ENCODE assay signal across 19 cellular contexts in the genomic region with DNA sequence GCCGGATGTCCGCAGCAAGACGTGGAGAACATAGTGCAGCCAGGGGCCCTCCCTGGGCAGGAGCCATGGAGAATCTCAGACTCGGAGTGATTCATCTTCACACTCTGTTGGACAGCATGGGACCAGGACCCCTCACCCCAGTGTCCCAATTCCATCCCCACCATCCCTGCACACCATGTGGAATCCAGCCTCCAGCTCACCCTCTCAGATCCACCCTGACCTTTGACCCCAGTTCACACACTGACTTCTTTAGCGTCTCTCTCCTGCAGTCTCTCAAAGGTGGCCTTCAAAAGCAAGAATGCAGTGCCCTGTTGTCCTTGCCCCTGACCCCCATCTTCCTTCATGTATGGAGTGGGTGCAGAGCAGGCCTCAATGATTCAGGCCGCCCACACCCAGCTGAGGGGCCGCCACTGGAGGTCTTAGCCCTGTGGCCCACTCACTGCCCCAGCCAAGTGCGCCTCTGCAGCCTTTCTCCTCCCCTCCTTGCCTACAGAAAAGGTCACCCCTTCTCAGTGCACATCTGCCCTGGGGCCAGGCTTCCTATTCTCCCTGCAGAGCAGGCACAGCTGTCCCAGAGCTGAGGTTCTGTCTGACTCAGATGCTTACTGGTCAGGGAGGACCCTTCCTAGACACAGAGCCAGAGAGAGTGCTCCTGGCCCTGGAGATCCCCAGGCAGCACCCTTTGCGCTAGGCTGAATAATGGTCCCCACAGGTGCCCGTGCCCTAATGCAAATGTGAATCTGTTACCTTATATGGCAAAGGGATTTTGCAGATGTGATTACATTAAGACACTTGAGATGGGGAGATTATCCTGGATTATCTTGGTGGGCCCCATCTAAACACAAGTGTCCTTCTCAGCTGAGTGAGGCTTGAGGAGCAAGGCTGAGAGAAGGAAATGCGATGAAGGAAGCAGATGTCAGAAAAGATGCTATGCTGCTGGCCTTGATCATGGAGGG. TPM values are rescaled to one million over a fixed set of nuclear protein-coding genes. Genes with fewer than 3 reads are reported as not detected.
DNase-seq lines count a peak whose midpoint lies in the region; ATAC-seq, FAIRE-seq and TF ChIP-seq lines count a peak whose summit lies in the region.
"Had no signal": no experiment of that assay in that cellular context is flagged by ENCODE, and none has a peak within 500 bp of the region (broad histone marks: within the 10 kb centered on the region; RNA-seq: fewer than 3 reads in every experiment).

No MANE protein-coding gene starts in this region.

- peak; percentile 40 for FAIRE-seq in bronchial epithelial cell (lab: Jason Lieb, UNC)
- FAIRE-seq: A549 had no signal

- H3K36me3 ChIP-seq in bronchial epithelial cell (ENCODE audit: control insufficient read depth, insufficient read depth, low read length): no peaks in the 10 kb centered on the region
- H3K36me3 ChIP-seq in psoas muscle (ENCODE audit: insufficient read depth in 1 of 2, low read depth in 1 of 2): no peaks in the 10 kb centered on the region
- H3K36me3 ChIP-seq in right lobe of liver: no peaks in the 10 kb centered on the region
- H3K36me3 ChIP-seq: HAP-1 had no signal

- no peak for TF ChIP-seq POLR2A in right lobe of liver (IDR thresholded peaks at IDR 0.05)

- ATAC-seq in psoas muscle: no peak
- ATAC-seq in GM21447 (IDR thresholded peaks at IDR 0.05; ENCODE audit: unreplicated experiment): no peak
- ATAC-seq in right lobe of liver: no peak
- ATAC-seq: A549, Panc1 had no signal

- H3K4me3 ChIP-seq in bronchial epithelial cell (ENCODE audit: low read depth, low read length): no peak overlapping the region
- H3K4me3 ChIP-seq in psoas muscle: no peak overlapping the region
- H3K4me3 ChIP-seq in right lobe of liver: no peak overlapping the region
- H3K4me3 ChIP-seq: A549, HAP-1, SK-N-MC had no signal

- intact Hi-C loops in psoas muscle (cut with DNase I) (no loop called here), right lobe of liver (cut with DNase I) (no loop called here)

- TF ChIP-seq CTCF in bronchial epithelial cell (IDR thresholded peaks at IDR 0.05; ENCODE audit: insufficient read depth, low read length, severe bottlenecking): no peak
- TF ChIP-seq CTCF in psoas muscle (IDR thresholded peaks at IDR 0.05): no peak
- no peak for TF ChIP-seq CTCF in right lobe of liver (IDR thresholded peaks at IDR 0.05)

- WGBS in psoas muscle, 3 donors: 71 to 79% (median 74%) methylated on average over 11 of the region's 11 CpGs
- 93% methylated on average over 8 of the region's 11 CpGs for WGBS in right lobe of liver (ENCODE audit: insufficient coverage, low coverage, low lambda C conversion rate, missing lambda C conversion rate)

- H3K27me3 ChIP-seq in bronchial epithelial cell (ENCODE audit: control insufficient read depth, insufficient read depth, low read length): peaks cover 4% of the 10 kb centered on the region
- H3K27me3 ChIP-seq in psoas muscle (ENCODE audit: insufficient read depth in 3 of 3, low read length in 2 of 3): no peaks in the 10 kb centered on the region
- no peaks in the 10 kb centered on the region for H3K27me3 ChIP-seq in right lobe of liver

- H3K9me3 ChIP-seq in psoas muscle: no peaks in the 10 kb centered on the region
- no peaks in the 10 kb centered on the region for H3K9me3 ChIP-seq in right lobe of liver
- H3K9me3 ChIP-seq: A549, HAP-1 had no signal

- H3K4me1 ChIP-seq in psoas muscle (peaks cover 47% of the 10 kb centered on the region), right lobe of liver (no peaks in the 10 kb centered on the region)
- H3K4me1 ChIP-seq: A549, HAP-1 had no signal

- DNase-seq in D341Med (ENCODE audit: low spot score): peak; percentile 75
- peak; percentile 92 for DNase-seq in NCI-H524 treated with DMSO at 0.1 percent for 48 hours (lab: John Stamatoyannopoulos, UW)
- DNase-seq in bronchial epithelial cell (ENCODE audit: low read depth): no peak
- DNase-seq in psoas muscle: no peak
- DNase-seq in NCI-H345 treated with DMSO at 0.1 percent for 48 hours (lab: John Stamatoyannopoulos, UW; ENCODE audit: unreplicated experiment): no peak
- DNase-seq in medulla oblongata (ENCODE audit: extremely low spot score): no peak
- DNase-seq in right lobe of liver: no peak
- DNase-seq: COR-L47, DMS53, IMR-90, NCI-H187 had no signal

- peak overlapping the region; percentile 93 for H3K27ac ChIP-seq in psoas muscle
- H3K27ac ChIP-seq in right lobe of liver: no peak overlapping the region
- H3K27ac ChIP-seq: A549, C4-2B, SK-N-MC had no signal

RNA-seq across cellular contexts. Expression of gene TNNI1, which starts 2.4 kb away (rescaled TPM):
- total RNA-seq in bronchial epithelial cell (under 0.01 TPM in 1 of 2 replicates, not detected in the other), psoas muscle (1,000 to 10,000 TPM; 2,137 to 4,600 (median 3,389) TPM), right lobe of liver (1 to 10 TPM in 1 of 6 experiments, under 1 TPM in 2, not detected in 3; 0.26 to 2.0 (median 0.37) TPM)
- 1,000 to 10,000 TPM in 2 of 3 donors, 100 to 1,000 TPM in 1; 734 to 2,687 (median 2,500) TPM for polyA plus RNA-seq in psoas muscle
- total RNA-seq: HT-29, IMR-90, NCI-H460 had no signal
- polyA plus RNA-seq: A549, IMR-90 had no signal

RNA-seq across cellular contexts. Expression of gene LAD1, which starts 24.8 kb away (rescaled TPM):
- total RNA-seq in bronchial epithelial cell: 156 and 220 TPM in 2 replicates
- 10 to 100 TPM in 2 of 4 donors, 1 to 10 TPM in 1, under 1 TPM in 1; 0.92 to 17.7 (median 6.0) TPM for total RNA-seq in psoas muscle
- 1 to 10 TPM in 2 of 3 donors, under 1 TPM in 1; 0.23 to 7.4 (median 5.4) TPM for polyA plus RNA-seq in psoas muscle
- 10 to 100 TPM; 12.2 to 26.7 (median 19.4) TPM for total RNA-seq in right lobe of liver
- total RNA-seq: NCI-H460 had no signal

RNA-seq across cellular contexts. Expression of gene PHLDA3, which starts 45.1 kb away (rescaled TPM):
- total RNA-seq in bronchial epithelial cell: 118 and 190 TPM in 2 replicates
- 100 to 1,000 TPM in 1 of 4 donors, 10 to 100 TPM in 3; 41.8 to 116 (median 78.9) TPM for total RNA-seq in psoas muscle
- 10 to 100 TPM; 42.3 to 62.4 (median 55.1) TPM for polyA plus RNA-seq in psoas muscle
- 10 to 100 TPM in 1 of 6 experiments, 1 to 10 TPM in 5; 1.0 to 10.9 (median 2.7) TPM for total RNA-seq in right lobe of liver

RNA-seq across cellular contexts. Expression of gene TNNT2, which starts 46.5 kb away (rescaled TPM):
- 0.26 and 2.0 TPM in 2 replicates for total RNA-seq in bronchial epithelial cell
- 10 to 100 TPM in 1 of 4 donors, 1 to 10 TPM in 3; 4.3 to 26.6 (median 6.1) TPM for total RNA-seq in psoas muscle
- 1 to 10 TPM in 2 of 3 donors, under 1 TPM in 1; 0.52 to 5.9 (median 4.3) TPM for polyA plus RNA-seq in psoas muscle
- total RNA-seq in right lobe of liver: 1 to 10 TPM in 1 of 6 experiments, under 1 TPM in 2, not detected in 3; 0.18 to 1.1 (median 0.24) TPM
- total RNA-seq: NCI-H460 had no signal

Comparison
In these comparisons a context has a peak if more than half of its experiments do, and no peak if none do; other contexts are left out.
1. DNase-seq: peak in D341Med (single experiment) and NCI-H524 treated with DMSO at 0.1 percent for 48 hours (single experiment); none in bronchial epithelial cell (single experiment), psoas muscle (0 of 2), NCI-H345 treated with DMSO at 0.1 percent for 48 hours (single experiment), medulla oblongata (single experiment) and right lobe of liver (0 of 3).
2. RNA of gene TNNI1, which starts 2.4 kb away (total RNA-seq): 2,137 to 4,600 TPM in psoas muscle; 0.26 to 2.0 TPM in right lobe of liver and under 0.01 TPM in bronchial epithelial cell; every median in the first group is over 100 times any median in the second.